In genomic region chrX:150899191-150899757, GRCh38 we compare ENCODE assay signal across 8 cellular contexts. TPM values are rescaled to one million over a fixed set of nuclear protein-coding genes. Genes with fewer than 3 reads are reported as not detected.
DNase-seq lines count a peak whose midpoint lies in the region; ATAC-seq and TF ChIP-seq lines count a peak whose summit lies in the region.

No MANE protein-coding gene starts in this region.

- DNase-seq in NCI-H1436 (lab: John Stamatoyannopoulos, UW) (peak; percentile 27), NCI-H1436 treated with DMSO at 0.1 percent for 48 hours (lab: John Stamatoyannopoulos, UW) (no peak), NCI-H748 (lab: John Stamatoyannopoulos, UW; ENCODE audit: unreplicated experiment) (peak; percentile 82), epithelial cell of proximal tubule (ENCODE audit: low read depth) (no peak), mucosa of gallbladder (ENCODE audit: low spot score) (peak; percentile 25), superior temporal gyrus (ENCODE audit: extremely low spot score) (peak; percentile 51)
- DNase-seq in activated CD8-positive, alpha-beta memory T cell treated with anti-CD3 and anti-CD28 coated beads for 24 hours: peak; percentile 75

- H3K4me3 ChIP-seq in epithelial cell of proximal tubule (ENCODE audit: low read depth, low read length): peak overlapping the region; percentile 72

- TF ChIP-seq CTCF in epithelial cell of proximal tubule (conservative IDR thresholded peaks at IDR 0.05; ENCODE audit: low read depth, low read length): no peak

- ATAC-seq in HG03025 (IDR thresholded peaks at IDR 0.05; ENCODE audit: low FRiP score, unreplicated experiment): peak; percentile 41

RNA-seq across cellular contexts. Expression of gene CD99L2, which starts 0.8 kb away (rescaled TPM):
- total RNA-seq in epithelial cell of proximal tubule (27.6 and 32.5 TPM in 2 replicates), mucosa of gallbladder (35.2 TPM)

Comparison
In these comparisons a context has a peak if more than half of its experiments do, and no peak if none do; other contexts are left out.
1. DNase-seq: peak in NCI-H1436 (single experiment), NCI-H748 (single experiment), activated CD8-positive, alpha-beta memory T cell treated with anti-CD3 and anti-CD28 coated beads for 24 hours (single experiment), mucosa of gallbladder (single experiment) and superior temporal gyrus (single experiment); none in NCI-H1436 treated with DMSO at 0.1 percent for 48 hours (single experiment) and epithelial cell of proximal tubule (single experiment).